16 cellular contexts compared by ENCODE assay signal in the genomic region with DNA sequence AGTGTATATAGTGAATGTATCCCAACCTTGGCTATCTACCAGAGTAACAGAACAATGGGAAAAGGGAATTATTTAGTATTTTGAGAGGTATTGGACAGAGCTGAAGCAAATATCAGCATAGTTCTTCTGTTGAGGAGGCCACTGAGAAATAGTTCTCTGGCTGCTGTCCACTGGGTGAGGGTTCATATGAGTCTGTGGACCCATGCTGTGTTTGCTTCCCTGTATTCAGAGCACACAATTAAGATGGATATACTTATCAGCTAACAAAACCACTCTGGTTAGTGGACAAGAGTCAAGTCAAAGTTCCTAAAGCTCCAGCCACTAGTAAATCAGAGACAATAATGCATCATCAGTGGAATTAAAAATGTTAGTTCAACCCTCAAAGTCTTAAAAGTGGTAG.
A peak's percentile ranks its signal among the peaks of the same experiment; 100 is the strongest.
DNase-seq lines count a peak whose midpoint lies in the region; FAIRE-seq and TF ChIP-seq lines count a peak whose summit lies in the region.
"Had no signal": no experiment of that assay in that cellular context is flagged by ENCODE, and none has a peak within 500 bp of the region (broad histone marks: within the 10 kb centered on the region; RNA-seq: fewer than 3 reads in every experiment).

No MANE protein-coding gene starts in this region.

- TF ChIP-seq POLR2A in H54 (IDR thresholded peaks at IDR 0.05; ENCODE audit: low read depth, low read length): no peak
- no peak for TF ChIP-seq POLR2A in lower leg skin (IDR thresholded peaks at IDR 0.05)

- H3K9me3 ChIP-seq in SK-N-MC (ENCODE audit: low read depth, low read length): no peaks in the 10 kb centered on the region
- H3K9me3 ChIP-seq: BE2C had no signal

- TF ChIP-seq CTCF in astrocyte of the spinal cord (IDR thresholded peaks at IDR 0.05; ENCODE audit: low read depth, low read length): no peak
- TF ChIP-seq CTCF in lower leg skin (IDR thresholded peaks at IDR 0.05): no peak

- intact Hi-C loops in lower leg skin (cut with DNase I; ENCODE audit: low total_unique reads): no loop called here

- H3K4me3 ChIP-seq in SK-N-MC (no peak overlapping the region), astrocyte of the spinal cord (ENCODE audit: low read depth, low read length) (no peak overlapping the region), lower leg skin (ENCODE audit: low read depth, poor library complexity, severe bottlenecking) (no peak overlapping the region)
- H3K4me3 ChIP-seq: GM12878 had no signal

- H3K9ac ChIP-seq in SK-N-MC (ENCODE audit: insufficient read length): no peak overlapping the region

- DNase-seq in H54 (ENCODE audit: insufficient read length, low spot score) (no peak), SK-N-MC (ENCODE audit: low read depth, low spot score) (no peak), astrocyte of the spinal cord (ENCODE audit: low read depth, low spot score) (peak; percentile 71), DMS79 (lab: John Stamatoyannopoulos, UW) (no peak), NCI-H524 (lab: John Stamatoyannopoulos, UW) (no peak), lower leg skin (ENCODE audit: low spot score in 2 of 2) (no peak)
- DNase-seq: ACHN; BE2C; C1 segment of cervical spinal cord; CD4-positive, CD25-positive, alpha-beta regulatory T cell; DMS153; DND-41; EL; GOT3; H9 had no signal

- in situ Hi-C loops in astrocyte of the spinal cord (cut with HindIII; ENCODE audit: low sequenced_read_pairs): no loop called here

- no peaks in the 10 kb centered on the region for H3K36me3 ChIP-seq in SK-N-MC (ENCODE audit: insufficient read depth, low read length)
- H3K36me3 ChIP-seq: BE2C had no signal

- peak; percentile 36 for FAIRE-seq in H54 (lab: Jason Lieb, UNC)
- FAIRE-seq: GM12878 had no signal

- peak overlapping the region; percentile 93 for H3K27ac ChIP-seq in SK-N-MC
